Comparison of ENCODE assay signal across 12 cellular contexts in the genomic region with DNA sequence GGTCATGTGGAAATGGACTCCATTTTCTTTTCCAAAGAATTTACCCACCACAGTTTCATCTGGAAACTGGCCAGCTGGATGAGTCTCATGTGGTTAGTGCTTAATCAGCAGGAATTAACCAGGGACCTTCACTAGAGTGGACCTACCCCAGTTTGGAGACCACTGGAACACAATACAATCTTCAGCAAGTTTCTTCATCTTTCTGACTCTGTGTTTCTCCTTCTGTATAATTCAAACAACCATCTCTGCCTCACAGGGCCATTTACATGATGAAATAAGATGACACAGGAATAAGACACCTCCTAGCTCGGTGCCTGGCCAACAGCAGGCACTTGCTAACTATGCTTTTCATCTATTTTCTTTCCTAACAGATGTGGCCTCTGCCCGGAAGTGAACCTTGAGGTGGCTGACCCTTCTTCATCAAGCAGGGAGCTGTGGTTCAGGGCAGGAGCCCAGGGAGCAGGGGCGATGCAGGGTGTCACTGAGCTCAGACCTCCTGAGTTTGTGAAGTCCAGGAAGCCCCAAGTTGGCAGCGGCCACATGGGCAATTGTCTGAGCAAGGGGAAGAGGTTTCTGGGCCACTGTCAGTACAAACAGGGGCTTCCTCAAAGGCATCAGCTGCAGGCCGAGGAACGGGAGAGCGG.
DNase-seq lines count a peak whose midpoint lies in the region; ATAC-seq and TF ChIP-seq lines count a peak whose summit lies in the region.
"Had no signal": no experiment of that assay in that cellular context is flagged by ENCODE, and none has a peak within 500 bp of the region (broad histone marks: within the 10 kb centered on the region; RNA-seq: fewer than 3 reads in every experiment).

No MANE protein-coding gene starts in this region.

- no peaks in the 10 kb centered on the region for H3K27me3 Mint-ChIP-seq in Calu3 (ENCODE audit: unreplicated experiment)
- peaks cover 3% of the 10 kb centered on the region for H3K27me3 Mint-ChIP-seq in nephron (ENCODE audit: low read depth)

- H3K4me2 ChIP-seq in mammary epithelial cell (ENCODE audit: insufficient read depth, low read depth, low read length) (peak overlapping the region; percentile 76), hepatocyte (no peak overlapping the region)

- H3K79me2 ChIP-seq in mammary epithelial cell (ENCODE audit: insufficient read depth, low read length) (no peaks in the 10 kb centered on the region), hepatocyte (no peaks in the 10 kb centered on the region)

- intact Hi-C loops in Calu3 (cut with micrococcal nuclease; ENCODE audit: unreplicated experiment) = no loop called here
- intact Hi-C loops in mammary epithelial cell (cut with micrococcal nuclease) = no loop called here

- H3K9ac ChIP-seq in mammary epithelial cell (ENCODE audit: insufficient read depth, low read length) = no peak overlapping the region

- H2AFZ ChIP-seq in mammary epithelial cell (ENCODE audit: low read depth, low read length) = peak overlapping the region; percentile 70
- H2AFZ ChIP-seq in hepatocyte = no peak overlapping the region

- DNase-seq in Calu3 = no peak
- DNase-seq in MG63 = peak; percentile 74
- DNase-seq in mammary epithelial cell = peak; percentile 77
- no peak for DNase-seq in HuH-7.5 (ENCODE audit: low spot score)
- DNase-seq in hepatocyte (ENCODE audit: low spot score) = no peak
- DNase-seq: activated T-cell treated with anti-CD3 and anti-CD28 coated beads, Interleukin-2, amount 50 U/mL, for 4 hours; CD4-positive, alpha-beta T cell; NCI-H1092 treated with DMSO at 0.1 percent for 48 hours; NK-92 treated with Interleukin-12 subunit alpha and Interleukin-12 subunit beta, amount 100 ng/mL, for 24 hours had no signal

- H3K4me1 ChIP-seq in mammary epithelial cell (ENCODE audit: insufficient read depth, low read length) (peaks cover 27% of the 10 kb centered on the region), hepatocyte (ENCODE audit: insufficient read depth) (no peaks in the 10 kb centered on the region)

- H3K9me3 ChIP-seq in MG63 (no peaks in the 10 kb centered on the region), mammary epithelial cell (replicated peaks; ENCODE audit: insufficient read depth, low read length) (no peaks in the 10 kb centered on the region), hepatocyte (ENCODE audit: low read depth) (no peaks in the 10 kb centered on the region)

- CTCF ChIA-PET in Calu3 (lab: Charles Lee) (interaction anchor here (0.7 to 1.4 kb wide), 2 partner anchors 10 to 43 kb away, joined by 4 to 5 read pairs; no protein-coding TSS in a partner anchor), mammary epithelial cell (lab: Charles Lee; ENCODE audit: low non-redundant PET) (no interaction called here)

- WGBS in mammary epithelial cell (ENCODE audit: low coverage, missing lambda C conversion rate) = 21% methylated on average over 6 of the region's 7 CpGs
- WGBS in hepatocyte (ENCODE audit: low lambda C conversion rate, missing lambda C conversion rate) = 86% methylated on average over 7 of the region's 7 CpGs

- H3K27ac Mint-ChIP-seq in Calu3 (ENCODE audit: unreplicated experiment) (peak overlapping the region; percentile 88), nephron (peak overlapping the region in 2 of 3 experiments; percentile 14 to 68)
- H3K27ac Mint-ChIP-seq: CD4-positive, alpha-beta T cell had no signal

- dilution Hi-C loops in mammary epithelial cell (cut with HindIII; ENCODE audit: low sequenced_read_pairs) = no loop called here

- H3K27ac ChIP-seq in mammary epithelial cell (ENCODE audit: insufficient read depth, low read depth, low read length) (peak overlapping the region; percentile 98), hepatocyte (no peak overlapping the region)

- no peaks in the 10 kb centered on the region for H3K9me2 ChIP-seq in hepatocyte (replicated peaks; ENCODE audit: insufficient read depth)

- H3K4me3 Mint-ChIP-seq in Calu3 (ENCODE audit: low read depth, unreplicated experiment) (peak overlapping the region; percentile 59), nephron (no peak overlapping the region)
- H3K4me3 Mint-ChIP-seq: activated T-cell treated with anti-CD3 and anti-CD28 coated beads, Interleukin-2, amount 50 U/mL, for 4 hours; CD4-positive, alpha-beta T cell had no signal

- TF ChIP-seq CTCF in Calu3 (IDR thresholded peaks at IDR 0.05; ENCODE audit: unreplicated experiment) = no peak
- TF ChIP-seq CTCF in mammary epithelial cell (conservative IDR thresholded peaks at IDR 0.05 in 1 of 2, IDR thresholded peaks at IDR 0.05 in 1 of 2; ENCODE audit: extremely low read depth in 1 of 2, insufficient read depth in 1 of 2, low read depth in 1 of 2, low read length in 2 of 2) = no peak
- TF ChIP-seq CTCF in nephron (IDR thresholded peaks at IDR 0.05; ENCODE audit: unreplicated experiment in 3 of 3) = no peak
- TF ChIP-seq CTCF in hepatocyte (IDR thresholded peaks at IDR 0.05; ENCODE audit: poor library complexity) = no peak

- BruUV-seq in Calu3 (replicated peaks; lab: Mats Ljungman, UMichigan) (no TSS peak), mammary epithelial cell (replicated peaks; lab: Mats Ljungman, UMichigan) (no TSS peak)

- H3K36me3 Mint-ChIP-seq in Calu3 (ENCODE audit: insufficient read depth, unreplicated experiment) = no peaks in the 10 kb centered on the region
- no peaks in the 10 kb centered on the region for H3K36me3 Mint-ChIP-seq in nephron (ENCODE audit: low read depth)

- in situ Hi-C loops in mammary epithelial cell (cut with MboI; ENCODE audit: low sequenced_read_pairs in 2 of 2) = no loop called here

- H3K27me3 ChIP-seq in MG63 (no peaks in the 10 kb centered on the region), mammary epithelial cell (ENCODE audit: insufficient read depth, low read length) (no peaks in the 10 kb centered on the region), hepatocyte (no peaks in the 10 kb centered on the region)

- ATAC-seq in HG03520 (IDR thresholded peaks at IDR 0.05; ENCODE audit: unreplicated experiment) = no peak
- no peak for ATAC-seq in GM18861 (IDR thresholded peaks at IDR 0.05; ENCODE audit: unreplicated experiment)

- H3K36me3 ChIP-seq in MG63 = no peaks in the 10 kb centered on the region
- H3K36me3 ChIP-seq in mammary epithelial cell (ENCODE audit: insufficient read depth, low read length) = no peaks in the 10 kb centered on the region
- no peaks in the 10 kb centered on the region for H3K36me3 ChIP-seq in hepatocyte (replicated peaks; ENCODE audit: insufficient read depth, low read depth)

- no peaks in the 10 kb centered on the region for H4K20me1 ChIP-seq in mammary epithelial cell (ENCODE audit: insufficient read depth, low read length)
- H4K20me1 ChIP-seq in hepatocyte (ENCODE audit: insufficient read depth, poor library complexity, severe bottlenecking) = no peaks in the 10 kb centered on the region

- H3K4me1 Mint-ChIP-seq in Calu3 (ENCODE audit: low read depth, unreplicated experiment) (peaks cover 26% of the 10 kb centered on the region), nephron (peaks cover 6% of the 10 kb centered on the region)

- H3K9me3 Mint-ChIP-seq in Calu3 (ENCODE audit: low read depth, unreplicated experiment) (no peaks in the 10 kb centered on the region), nephron (no peaks in the 10 kb centered on the region)
- H3K9me3 Mint-ChIP-seq: activated T-cell treated with anti-CD3 and anti-CD28 coated beads, Interleukin-2, amount 50 U/mL, for 4 hours; CD4-positive, alpha-beta T cell had no signal

- H3K4me3 ChIP-seq in MG63 = no peak overlapping the region
- no peak overlapping the region for H3K4me3 ChIP-seq in mammary epithelial cell (replicated peaks in 1 of 3; ENCODE audit: insufficient read depth in 1 of 3, low read depth in 2 of 3, low read length in 3 of 3)
- no peak overlapping the region for H3K4me3 ChIP-seq in hepatocyte

Comparison
In these comparisons a context has a peak if more than half of its experiments do, and no peak if none do; other contexts are left out.
1. DNase-seq: peak in MG63 (single experiment) and mammary epithelial cell (single experiment); none in Calu3 (single experiment), HuH-7.5 (single experiment) and hepatocyte (single experiment).